Comparison of ENCODE assay signal across 25 cellular contexts in the genomic region with DNA sequence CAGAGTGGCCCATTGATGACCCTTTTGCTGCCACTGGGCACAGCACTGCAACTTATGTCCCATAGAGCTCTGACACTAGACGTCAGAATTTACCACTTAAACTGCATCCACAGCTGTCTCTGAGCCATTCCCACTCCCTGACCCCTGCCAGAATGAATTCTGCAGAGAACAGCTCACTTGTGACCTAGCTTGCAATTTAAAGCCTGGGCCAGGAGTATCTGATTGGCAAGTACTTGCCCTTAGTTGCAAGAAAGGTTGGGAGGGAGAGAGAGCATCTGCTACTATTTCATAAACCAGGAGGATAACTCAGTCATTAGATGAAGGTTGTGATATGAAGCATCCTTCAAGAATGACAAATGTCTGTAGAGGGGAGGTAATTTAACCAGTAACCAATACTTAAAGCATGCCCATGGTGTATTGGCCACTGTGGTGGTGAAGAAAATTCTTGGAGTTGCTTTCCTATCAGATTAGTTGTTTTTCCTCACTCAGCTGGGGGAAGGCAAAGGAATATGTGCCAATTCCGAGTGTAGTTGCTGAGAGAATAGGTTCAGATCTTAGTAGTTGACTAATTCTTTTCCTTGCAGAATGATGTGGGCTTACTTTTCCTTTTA. TPM values are rescaled to one million over a fixed set of nuclear protein-coding genes. Genes with fewer than 3 reads are reported as not detected.
"Had no signal": no experiment of that assay in that cellular context is flagged by ENCODE, and none has a peak within 500 bp of the region (broad histone marks: within the 10 kb centered on the region; RNA-seq: fewer than 3 reads in every experiment).

No MANE protein-coding gene starts in this region.

- H3K4me3 ChIP-seq: K562, SJCRH30 had no signal

- H3K9ac ChIP-seq: KMS-11 had no signal

- H3K9me3 ChIP-seq: SJCRH30 had no signal

- ATAC-seq: HepG2, K562, SK-N-SH treated with all-trans-retinoic acid at 6 μM for 48 hours had no signal

- H3K27ac Mint-ChIP-seq: IgD-negative memory B cell had no signal

- H3K27me3 ChIP-seq: SJCRH30 had no signal

- DNase-seq: Kasumi-1, MM.1S, NCI-H1092 treated with DMSO at 0.1 percent for 48 hours, NCI-H1436, NCI-H187, NCI-H2029, NCI-H2081 treated with DMSO at 0.1 percent for 48 hours, NCI-H2171, NCI-H226, NCI-H446, NCI-H510A, NCI-H524 treated with DMSO at 0.1 percent for 48 hours, NCI-H69, NCI-H774, RPMI8226, SHP77 treated with DMSO at 0.1 percent for 48 hours, SJCRH30 had no signal

- H3K4me2 ChIP-seq: KMS-11 had no signal

- H3K27me3 Mint-ChIP-seq: IgD-negative memory B cell had no signal

- H3K27ac ChIP-seq: KMS-11, SJCRH30 had no signal

- FAIRE-seq: HepG2, K562, RCC 7860 had no signal

- H3K36me3 ChIP-seq: SJCRH30 had no signal

- H3K4me1 ChIP-seq: SJCRH30 had no signal

- H3K4me3 Mint-ChIP-seq: IgD-negative memory B cell had no signal

RNA-seq across cellular contexts. Expression of gene IL22RA2, which starts 46.5 kb away (rescaled TPM):
- total RNA-seq: HepG2, HT1080, K562, M059J, SJCRH30 had no signal
- polyA plus RNA-seq: HepG2, IgD-negative memory B cell had no signal
